ENCODE assay signal across 6 cellular contexts in the genomic region with DNA sequence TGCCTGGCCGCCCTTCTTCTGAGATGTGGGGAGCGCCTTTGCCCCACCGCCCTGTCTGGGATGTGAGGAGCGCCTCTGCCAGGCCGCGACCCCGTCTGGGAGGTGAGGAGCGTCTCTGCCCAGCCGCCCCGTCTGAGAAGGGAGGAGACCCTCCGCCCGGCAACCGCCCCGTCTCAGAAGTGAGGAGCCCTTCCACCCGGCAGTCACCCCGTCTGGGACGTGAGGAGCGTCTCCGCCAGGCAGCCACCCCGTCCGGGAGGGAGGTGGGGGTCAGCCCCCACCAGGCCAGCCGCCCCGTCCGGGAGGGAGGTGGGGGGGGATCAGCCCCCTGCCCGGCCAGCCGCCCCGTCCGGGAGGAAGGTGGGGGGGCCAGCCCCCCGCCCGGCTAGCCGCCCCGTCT. TPM values are rescaled to one million over a fixed set of nuclear protein-coding genes. Genes with fewer than 3 reads are reported as not detected.
"Had no signal": no experiment of that assay in that cellular context is flagged by ENCODE, and none has a peak within 500 bp of the region (broad histone marks: within the 10 kb centered on the region; RNA-seq: fewer than 3 reads in every experiment).

No MANE protein-coding gene starts in this region.

RNA-seq across cellular contexts. Expression of gene S100Z, which starts 37.6 kb away (rescaled TPM):
- total RNA-seq: temporal lobe, thoracic aorta, thyroid gland, ureter, vagina had no signal
- polyA plus RNA-seq: urinary bladder had no signal
